Comparison of ENCODE assay signal across 21 cellular contexts in the genomic region with DNA sequence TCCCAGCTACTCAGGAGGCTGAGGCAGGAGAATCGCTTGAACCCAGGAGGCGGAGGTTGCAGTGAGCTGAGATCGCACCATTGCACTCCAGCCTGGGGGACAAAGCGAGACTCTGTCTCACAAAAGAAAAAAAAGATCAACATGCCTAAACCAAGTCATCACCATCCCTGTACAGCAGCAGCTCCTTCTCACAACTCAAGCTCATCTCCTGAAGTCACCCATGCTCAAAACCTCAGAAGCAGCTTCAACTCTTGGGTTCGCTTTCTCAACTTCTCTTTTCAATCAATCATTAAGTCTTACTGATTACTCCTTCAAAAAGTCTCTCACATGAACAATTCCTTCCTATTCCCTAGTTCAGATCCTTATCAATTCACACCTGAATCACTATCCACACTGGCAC.
"Had no signal": no experiment of that assay in that cellular context is flagged by ENCODE, and none has a peak within 500 bp of the region (broad histone marks: within the 10 kb centered on the region; RNA-seq: fewer than 3 reads in every experiment).

No MANE protein-coding gene starts in this region.

- H3K4me1 ChIP-seq: foreskin keratinocyte, lower lobe of right lung, right atrium auricular region, suprapubic skin, transverse colon, uterus had no signal

- H3K9me3 Mint-ChIP-seq: activated CD8-positive, alpha-beta T cell treated with anti-CD3 and anti-CD28 coated beads for 36 hours; activated naive CD4-positive, alpha-beta T cell treated with anti-CD3 and anti-CD28 coated beads for 36 hours; brain; endodermal cell; mesothelial cell of epicardium; nephron progenitor cell; stimulated activated naive CD8-positive, alpha-beta T cell treated with anti-CD3 and anti-CD28 coated beads, Interleukin-15, amount 100 ng/mL, for 72 hours had no signal

- H3K27me3 ChIP-seq: foreskin keratinocyte, right atrium auricular region, suprapubic skin, transverse colon, uterus had no signal

- H3K4me3 Mint-ChIP-seq: activated CD8-positive, alpha-beta T cell treated with anti-CD3 and anti-CD28 coated beads for 36 hours; activated naive CD4-positive, alpha-beta T cell treated with anti-CD3 and anti-CD28 coated beads for 36 hours; brain; endodermal cell; mesothelial cell of epicardium; nephron progenitor cell; stimulated activated naive CD8-positive, alpha-beta T cell treated with anti-CD3 and anti-CD28 coated beads, Interleukin-15, amount 100 ng/mL, for 72 hours had no signal

- DNase-seq: activated CD4-positive, alpha-beta T cell treated with anti-CD3 and anti-CD28 coated beads for 4 hours; activated CD8-positive, alpha-beta T cell treated with anti-CD3 and anti-CD28 coated beads for 36 hours; activated naive CD4-positive, alpha-beta T cell treated with anti-CD3 and anti-CD28 coated beads for 36 hours; activated T-cell treated with anti-CD3 and anti-CD28 coated beads, Interleukin-2, amount 50 U/mL, for 1 hour; caudate nucleus; endodermal cell; foreskin keratinocyte; hippocampal formation; left colon; lower lobe of right lung; nephron progenitor cell; occipital lobe; stimulated activated CD4-positive, alpha-beta T cell treated with anti-CD3 and anti-CD28 coated beads, Interleukin-2, amount 100 ng/mL, for 24 hours; stimulated activated naive CD8-positive, alpha-beta T cell treated with anti-CD3 and anti-CD28 coated beads, Interleukin-15, amount 100 ng/mL, for 72 hours; T-helper 2 cell; transverse colon; uterus had no signal

- H3K27me3 Mint-ChIP-seq: activated CD8-positive, alpha-beta T cell treated with anti-CD3 and anti-CD28 coated beads for 36 hours; brain; stimulated activated naive CD8-positive, alpha-beta T cell treated with anti-CD3 and anti-CD28 coated beads, Interleukin-15, amount 100 ng/mL, for 72 hours had no signal

- H3K4me1 Mint-ChIP-seq: brain; mesothelial cell of epicardium; stimulated activated naive CD8-positive, alpha-beta T cell treated with anti-CD3 and anti-CD28 coated beads, Interleukin-15, amount 100 ng/mL, for 72 hours had no signal

- H3K27ac Mint-ChIP-seq: activated CD8-positive, alpha-beta T cell treated with anti-CD3 and anti-CD28 coated beads for 36 hours; activated naive CD4-positive, alpha-beta T cell treated with anti-CD3 and anti-CD28 coated beads for 36 hours; brain; endodermal cell; mesothelial cell of epicardium; nephron progenitor cell; stimulated activated naive CD8-positive, alpha-beta T cell treated with anti-CD3 and anti-CD28 coated beads, Interleukin-15, amount 100 ng/mL, for 72 hours had no signal

- ATAC-seq: activated CD8-positive, alpha-beta T cell treated with anti-CD3 and anti-CD28 coated beads for 36 hours; foreskin keratinocyte; left colon; lower lobe of right lung; stimulated activated naive CD8-positive, alpha-beta T cell treated with anti-CD3 and anti-CD28 coated beads, Interleukin-15, amount 100 ng/mL, for 72 hours had no signal

- H3K27ac ChIP-seq: foreskin keratinocyte, lower lobe of right lung, right atrium auricular region, suprapubic skin, transverse colon, uterus had no signal

- H3K36me3 ChIP-seq: uterus had no signal

- H3K4me3 ChIP-seq: lower lobe of right lung, right atrium auricular region, suprapubic skin, transverse colon, uterus had no signal
